Comparison of ENCODE assay signal across 9 cellular contexts in genomic region chr3:64684715-64685261, GRCh38. TPM values are rescaled to one million over a fixed set of nuclear protein-coding genes. Genes with fewer than 3 reads are reported as not detected.
DNase-seq lines count a peak whose midpoint lies in the region; ATAC-seq, FAIRE-seq and TF ChIP-seq lines count a peak whose summit lies in the region.
"Had no signal": no experiment of that assay in that cellular context is flagged by ENCODE, and none has a peak within 500 bp of the region (broad histone marks: within the 10 kb centered on the region; RNA-seq: fewer than 3 reads in every experiment).

No MANE protein-coding gene starts in this region.

- H3K4me2 ChIP-seq in astrocyte (ENCODE audit: low read length) (peak overlapping the region; percentile 100), parathyroid adenoma (ENCODE audit: low read length) (peak overlapping the region; percentile 84)

- H3K4me3 ChIP-seq in BJ (ENCODE audit: low read depth, low read length) (peak overlapping the region; percentile 56), astrocyte (ENCODE audit: insufficient read depth, low read depth, low read length) (peak overlapping the region; percentile 71), right cardiac atrium (ENCODE audit: low read length) (peak overlapping the region; percentile 72), parathyroid adenoma (ENCODE audit: low read depth, low read length) (peak overlapping the region; percentile 63)

- peaks cover 4% of the 10 kb centered on the region for H4K20me1 ChIP-seq in astrocyte (ENCODE audit: insufficient read depth, low read length)

- no peak for TF ChIP-seq CTCF in BJ (IDR thresholded peaks at IDR 0.05; ENCODE audit: insufficient read depth, low read depth, low read length)
- no peak for TF ChIP-seq CTCF in astrocyte (IDR thresholded peaks at IDR 0.05; ENCODE audit: insufficient read depth, low read depth, low read length)
- TF ChIP-seq CTCF in parathyroid adenoma (IDR thresholded peaks at IDR 0.05): no peak

- no peaks in the 10 kb centered on the region for H3K79me2 ChIP-seq in astrocyte (ENCODE audit: insufficient read depth, low read length)
- no peaks in the 10 kb centered on the region for H3K79me2 ChIP-seq in parathyroid adenoma

- ATAC-seq in right cardiac atrium (peak; percentile 10 to 18), HG02759 (IDR thresholded peaks at IDR 0.05; ENCODE audit: unreplicated experiment) (no peak)

- intact Hi-C loops in right cardiac atrium (cut with DNase I): loop anchor here in 2 of 4 donors (5.0 to 10.0 kb wide), 4 partner anchors 90 to 488 kb away; no protein-coding TSS in a partner anchor

- H3K27ac ChIP-seq in astrocyte (ENCODE audit: low read depth, low read length) (no peak overlapping the region), right cardiac atrium (ENCODE audit: low read length) (peak overlapping the region; percentile 91), parathyroid adenoma (peak overlapping the region; percentile 74)

- no peaks in the 10 kb centered on the region for H3K36me3 ChIP-seq in BJ (ENCODE audit: control insufficient read depth, insufficient read depth, low read length)
- H3K36me3 ChIP-seq in astrocyte (ENCODE audit: insufficient read depth, low read length): no peaks in the 10 kb centered on the region
- H3K36me3 ChIP-seq in parathyroid adenoma (ENCODE audit: control insufficient read depth, insufficient read depth, low read length): no peaks in the 10 kb centered on the region

- no peak for DNase-seq in BJ (ENCODE audit: low read depth)
- DNase-seq in astrocyte (ENCODE audit: low read depth): peak; percentile 10
- DNase-seq in right cardiac atrium: peak; percentile 43 to 72 (median 68)
- DNase-seq in activated gamma-delta T cell (lab: John Stamatoyannopoulos, UW): no peak
- DNase-seq in EL: no peak
- no peak for DNase-seq in activated CD4-positive, CD25-positive, alpha-beta regulatory T cell treated with anti-CD3 and anti-CD28 coated beads, Interleukin-2, amount 50 U/mL, for 72 hours
- DNase-seq: DND-41 had no signal

- CTCF ChIA-PET in BJ (lab: Yijun Ruan, JAX): interaction anchor here (0.6 kb wide), 2 partner anchors 33 to 346 kb away, joined by 3 read pairs; no protein-coding TSS in a partner anchor

- no peak for FAIRE-seq in astrocyte (lab: Jason Lieb, UNC)

- H3K27me3 ChIP-seq in BJ (ENCODE audit: control insufficient read depth, insufficient read depth, low read length): no peaks in the 10 kb centered on the region
- H3K27me3 ChIP-seq in astrocyte (ENCODE audit: insufficient read depth, low read length): no peaks in the 10 kb centered on the region
- no peaks in the 10 kb centered on the region for H3K27me3 ChIP-seq in right cardiac atrium (ENCODE audit: control insufficient read depth, insufficient read depth)
- no peaks in the 10 kb centered on the region for H3K27me3 ChIP-seq in parathyroid adenoma (ENCODE audit: control insufficient read depth, insufficient read depth, low read length)

- H3K4me1 Mint-ChIP-seq in astrocyte (ENCODE audit: low read depth, unreplicated experiment): peaks cover 4% of the 10 kb centered on the region

- H3K27me3 Mint-ChIP-seq in astrocyte (ENCODE audit: low read depth, unreplicated experiment): peaks cover 20% of the 10 kb centered on the region

- POLR2A ChIA-PET in BJ (lab: Charles Lee): no interaction called here

- peak overlapping the region; percentile 96 for H3K4me3 Mint-ChIP-seq in astrocyte (ENCODE audit: unreplicated experiment)

- peak overlapping the region; percentile 94 for H3K27ac Mint-ChIP-seq in astrocyte (ENCODE audit: unreplicated experiment)

- H3K9me3 Mint-ChIP-seq in astrocyte (ENCODE audit: unreplicated experiment): no peaks in the 10 kb centered on the region

- H2AFZ ChIP-seq in astrocyte (ENCODE audit: low read depth, low read length) (peak overlapping the region; percentile 96), parathyroid adenoma (peak overlapping the region; percentile 73)

- H3K36me3 Mint-ChIP-seq in astrocyte (ENCODE audit: low read depth, unreplicated experiment): peaks cover 4% of the 10 kb centered on the region

- H3K9ac ChIP-seq in astrocyte (ENCODE audit: low read length): peak overlapping the region; percentile 83
- no peak overlapping the region for H3K9ac ChIP-seq in parathyroid adenoma

- peaks cover 16% of the 10 kb centered on the region for H3K4me1 ChIP-seq in astrocyte (ENCODE audit: insufficient read depth, low read length)
- H3K4me1 ChIP-seq in right cardiac atrium (ENCODE audit: control insufficient read depth, insufficient read depth, low read length): peaks cover 7% of the 10 kb centered on the region
- H3K4me1 ChIP-seq in parathyroid adenoma: peaks cover 8% of the 10 kb centered on the region

- WGBS in right cardiac atrium: 4% methylated on average over 22 of the region's 22 CpGs

- H3K9me3 ChIP-seq in astrocyte (ENCODE audit: insufficient read depth, low read depth, low read length) (no peaks in the 10 kb centered on the region), right cardiac atrium (ENCODE audit: control insufficient read depth, low read length) (no peaks in the 10 kb centered on the region), parathyroid adenoma (ENCODE audit: control insufficient read depth, low read length) (no peaks in the 10 kb centered on the region)

RNA-seq across cellular contexts. Expression of gene ADAMTS9, which starts 3.0 kb away (rescaled TPM):
- polyA plus RNA-seq in BJ (2011; rRNA removed): 0.16 and 0.26 TPM in 2 replicates
- polyA minus RNA-seq in BJ (2011; rRNA and poly(A)+ RNA removed): 0.36 and 0.38 TPM in 2 replicates
- 7.5 and 8.3 TPM in 2 replicates for total RNA-seq in astrocyte
- total RNA-seq in right cardiac atrium: 10 to 100 TPM in 3 of 4 donors, 1 to 10 TPM in 1; 9.8 to 53.4 (median 13.7) TPM
- polyA plus RNA-seq in right cardiac atrium: 10.1 TPM

Comparison
In these comparisons a context has a peak if more than half of its experiments do, and no peak if none do; other contexts are left out.
1. DNase-seq: peak in astrocyte (single experiment) and right cardiac atrium (3 of 3); none in BJ (single experiment), activated gamma-delta T cell (single experiment), EL (single experiment) and activated CD4-positive, CD25-positive, alpha-beta regulatory T cell treated with anti-CD3 and anti-CD28 coated beads, Interleukin-2, amount 50 U/mL, for 72 hours (single experiment).
2. Peak in every context shown above with its lines, with median percentiles within 50 percentile points of each other: H3K4me3 ChIP-seq.